ENCODE assay signal across 8 cellular contexts in the genomic region with DNA sequence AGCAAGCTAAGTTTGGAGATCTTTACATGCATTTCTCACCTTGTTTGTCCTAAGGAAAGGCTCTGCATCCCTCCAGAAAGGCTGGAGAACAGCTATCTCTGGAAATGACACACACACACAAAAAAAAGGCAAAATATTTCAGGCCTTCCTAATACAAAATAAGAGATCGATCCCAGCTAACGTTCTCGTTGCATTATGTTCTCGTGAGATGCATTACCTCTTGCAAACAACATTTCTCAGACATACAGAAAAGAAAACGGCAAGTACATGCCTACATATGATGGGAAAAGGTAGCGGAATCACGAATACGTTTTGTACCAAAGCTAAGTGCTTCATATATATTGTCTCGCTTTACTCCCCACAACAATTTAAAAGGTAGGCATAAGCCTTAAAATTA. TPM values are rescaled to one million over a fixed set of nuclear protein-coding genes. Genes with fewer than 3 reads are reported as not detected.
DNase-seq lines count a peak whose midpoint lies in the region; ATAC-seq and TF ChIP-seq lines count a peak whose summit lies in the region.

No MANE protein-coding gene starts in this region.

- peaks cover 21% of the 10 kb centered on the region for H3K4me1 Mint-ChIP-seq in Calu3 (ENCODE audit: low read depth, unreplicated experiment)

- no peak overlapping the region for H2BK15ac ChIP-seq in mesenchymal stem cell (ENCODE audit: low read depth, poor library complexity, severe bottlenecking)

- peaks cover 17% of the 10 kb centered on the region for H3K79me1 ChIP-seq in mesenchymal stem cell (replicated peaks; ENCODE audit: low read length, poor library complexity, severe bottlenecking)

- intact Hi-C loops in Calu3 (cut with micrococcal nuclease; ENCODE audit: unreplicated experiment), result loop anchor here (2.0 to 10.0 kb wide), 3 partner anchors 49 to 165 kb away; no protein-coding TSS in a partner anchor
- intact Hi-C loops in ascending aorta (cut with DNase I), result loop anchor here (2.0 to 5.0 kb wide), 3 partner anchors 61 to 798 kb away; a partner anchor contains a TSS

- H3K4ac ChIP-seq in mesenchymal stem cell (ENCODE audit: low read depth in 1 of 2, low read length in 2 of 2), result no peak overlapping the region

- peak overlapping the region in 1 of 2 experiments; percentile 59 for H3K18ac ChIP-seq in mesenchymal stem cell (ENCODE audit: low read depth in 1 of 2, low read length in 2 of 2)

- H3K36me3 Mint-ChIP-seq in Calu3 (ENCODE audit: insufficient read depth, unreplicated experiment), result peaks cover 18% of the 10 kb centered on the region

- H3K36me3 ChIP-seq in ascending aorta (peaks cover 0 to 10% of the 10 kb centered on the region in 2 donors), mesenchymal stem cell (ENCODE audit: control insufficient read depth in 1 of 2, insufficient read depth in 2 of 2, low read depth in 1 of 2, low read length in 2 of 2) (peaks cover 4 to 23% of the 10 kb centered on the region in 2 experiments)

- no peak overlapping the region for H3K23ac ChIP-seq in mesenchymal stem cell (ENCODE audit: low read length in 2 of 2)

- peak overlapping the region; percentile 2 for H2AFZ ChIP-seq in mesenchymal stem cell (ENCODE audit: low read depth, low read length)

- peaks cover 0 to 9% of the 10 kb centered on the region in 2 donors for H3K4me1 ChIP-seq in ascending aorta
- peaks cover 3% of the 10 kb centered on the region for H3K4me1 ChIP-seq in mesenchymal stem cell (ENCODE audit: control insufficient read depth, insufficient read depth, low read depth, low read length)

- no peak overlapping the region for H3K14ac ChIP-seq in mesenchymal stem cell (ENCODE audit: low read length in 2 of 2)

- H3K9me3 ChIP-seq in ascending aorta (no peaks in the 10 kb centered on the region), mesenchymal stem cell (ENCODE audit: control insufficient read depth, low read length) (no peaks in the 10 kb centered on the region)

- H3K27me3 Mint-ChIP-seq in Calu3 (ENCODE audit: unreplicated experiment), result no peaks in the 10 kb centered on the region

- H3K9me3 Mint-ChIP-seq in Calu3 (ENCODE audit: low read depth, unreplicated experiment), result no peaks in the 10 kb centered on the region

- peak overlapping the region; percentile 91 for H3K4me3 Mint-ChIP-seq in Calu3 (ENCODE audit: low read depth, unreplicated experiment)

- DNase-seq in Calu3, result no peak
- DNase-seq in ascending aorta (ENCODE audit: low spot score in 2 of 2), result no peak
- no peak for DNase-seq in mesenchymal stem cell
- DNase-seq in NCI-H1105 (lab: John Stamatoyannopoulos, UW), result no peak
- DNase-seq in AG08396 (ENCODE audit: low spot score), result no peak
- no peak for DNase-seq in stimulated activated CD4-positive, alpha-beta T cell treated with anti-CD3 and anti-CD28 coated beads, Interleukin-4, amount 100 ng/mL, for 1 hour
- DNase-seq in NCI-H446 treated with DMSO at 0.1 percent for 48 hours (lab: John Stamatoyannopoulos, UW), result no peak

- H3K4me2 ChIP-seq in mesenchymal stem cell (ENCODE audit: low read length, poor library complexity, severe bottlenecking), result peak overlapping the region; percentile 18

- TF ChIP-seq CTCF in Calu3 (IDR thresholded peaks at IDR 0.05; ENCODE audit: unreplicated experiment) (no peak), ascending aorta (IDR thresholded peaks at IDR 0.05) (no peak)

- peak overlapping the region; percentile 94 for H3K9ac ChIP-seq in mesenchymal stem cell (ENCODE audit: low read length)

- no peak overlapping the region for H2BK5ac ChIP-seq in mesenchymal stem cell (ENCODE audit: low read depth, low read length, poor library complexity, severe bottlenecking)

- no peak overlapping the region for H2BK120ac ChIP-seq in mesenchymal stem cell (ENCODE audit: low read depth, low read length)

- H4K91ac ChIP-seq in mesenchymal stem cell (ENCODE audit: low read length), result no peak overlapping the region

- CTCF ChIA-PET in Calu3 (lab: Charles Lee), result interaction anchor here (0.6 to 1.7 kb wide), 3 partner anchors 50 to 162 kb away, joined by 3 to 7 read pairs (median 7); no protein-coding TSS in a partner anchor

- H3K27me3 ChIP-seq in ascending aorta, result no peaks in the 10 kb centered on the region
- H3K27me3 ChIP-seq in mesenchymal stem cell (ENCODE audit: control insufficient read depth in 1 of 2, insufficient read depth in 1 of 2, low read length in 2 of 2), result no peaks in the 10 kb centered on the region

- H3K27ac ChIP-seq in ascending aorta (no peak overlapping the region), mesenchymal stem cell (ENCODE audit: low read length, poor library complexity, severe bottlenecking) (no peak overlapping the region)

- no peak overlapping the region for H2BK12ac ChIP-seq in mesenchymal stem cell (ENCODE audit: low read length in 2 of 2)

- peak; percentile 3 for ATAC-seq in HG02852 (IDR thresholded peaks at IDR 0.05; ENCODE audit: unreplicated experiment)

- peak overlapping the region; percentile 97 for H4K8ac ChIP-seq in mesenchymal stem cell (ENCODE audit: low read length)

- WGBS in mesenchymal stem cell, result 11% methylated on average over 9 of the region's 9 CpGs

- H2AK5ac ChIP-seq in mesenchymal stem cell (ENCODE audit: low read length, severe bottlenecking), result no peak overlapping the region

- H3K4me3 ChIP-seq in ascending aorta (peak overlapping the region; percentile 82 to 83), mesenchymal stem cell (ENCODE audit: insufficient read depth in 1 of 2, low read depth in 1 of 2, low read length in 2 of 2) (peak overlapping the region; percentile 54 to 95)

- BruUV-seq in Calu3 (replicated peaks; lab: Mats Ljungman, UMichigan), result TSS peak; percentile 77

- H3K27ac Mint-ChIP-seq in Calu3 (ENCODE audit: unreplicated experiment), result peak overlapping the region; percentile 93

RNA-seq across cellular contexts. Expression of a gene that starts 0.5 kb away (rescaled TPM):
- 11.5 and 15.8 TPM in 2 replicates for total RNA-seq in Calu3 (2022)
- total RNA-seq in ascending aorta, result 5.0 TPM
- 6.4 TPM for polyA plus RNA-seq in mesenchymal stem cell (2013, experiment 1 of 2)
- 7.8 TPM for polyA plus RNA-seq in mesenchymal stem cell (2013, experiment 2 of 2)
